Comparison of ENCODE assay signal across 14 cellular contexts in the genomic region with DNA sequence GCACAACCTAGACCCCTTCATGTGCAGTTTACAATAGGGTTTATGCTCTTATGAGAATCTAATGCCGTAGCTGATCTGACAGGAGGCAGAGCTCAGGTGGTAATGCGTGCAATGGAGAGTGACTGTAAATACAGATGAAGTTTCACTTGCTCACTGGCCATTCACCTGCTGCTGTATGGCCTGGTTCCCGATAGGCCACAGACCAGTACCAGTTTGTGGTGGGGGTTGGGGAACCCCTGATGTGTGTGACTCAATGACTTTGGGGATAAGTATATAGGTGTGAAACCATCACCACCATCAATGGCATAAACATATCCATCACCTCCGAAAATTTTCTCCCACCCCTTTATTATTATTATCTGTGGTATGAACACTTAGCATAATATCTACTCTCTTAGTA. TPM values are rescaled to one million over a fixed set of nuclear protein-coding genes. Genes with fewer than 3 reads are reported as not detected.
DNase-seq lines count a peak whose midpoint lies in the region; ATAC-seq lines count a peak whose summit lies in the region.
"Had no signal": no experiment of that assay in that cellular context is flagged by ENCODE, and none has a peak within 500 bp of the region (broad histone marks: within the 10 kb centered on the region; RNA-seq: fewer than 3 reads in every experiment).

No MANE protein-coding gene starts in this region.

- ATAC-seq in HG03460 (IDR thresholded peaks at IDR 0.05; ENCODE audit: unreplicated experiment), result no peak
- ATAC-seq: CD8-positive, alpha-beta T cell; GM23338; HCT116 had no signal

- H3K4me3 Mint-ChIP-seq in activated CD4-positive, alpha-beta T cell treated with anti-CD3 and anti-CD28 coated beads, Interleukin-2, amount 10 ng/mL, durations not matched to agents 7 days and 5 days, result no peak overlapping the region
- H3K4me3 Mint-ChIP-seq: CD4-positive, CD25-positive, alpha-beta regulatory T cell; CD8-positive, alpha-beta T cell; GM23338; H9 had no signal

- DNase-seq in DMS53 (lab: John Stamatoyannopoulos, UW) (peak; percentile 35), DMS53 treated with DMSO at 0.1 percent for 48 hours (lab: John Stamatoyannopoulos, UW; ENCODE audit: unreplicated experiment) (no peak), COLO668 (lab: John Stamatoyannopoulos, UW; ENCODE audit: unreplicated experiment) (peak; percentile 10), NCI-H69 (lab: John Stamatoyannopoulos, UW) (peak; percentile 16)
- no peak for DNase-seq in activated CD4-positive, alpha-beta T cell treated with anti-CD3 and anti-CD28 coated beads, Interleukin-2, amount 10 ng/mL, durations not matched to agents 7 days and 5 days
- DNase-seq: CD4-positive, CD25-positive, alpha-beta regulatory T cell; CD8-positive, alpha-beta T cell; DMS 273 treated with DMSO at 0.1 percent for 48 hours; DND-41; H9 had no signal

- no peaks in the 10 kb centered on the region for H3K36me3 Mint-ChIP-seq in activated CD4-positive, alpha-beta T cell treated with anti-CD3 and anti-CD28 coated beads, Interleukin-2, amount 10 ng/mL, durations not matched to agents 7 days and 5 days (ENCODE audit: low read depth)
- H3K36me3 Mint-ChIP-seq: CD4-positive, CD25-positive, alpha-beta regulatory T cell; CD8-positive, alpha-beta T cell had no signal

- POLR2A ChIA-PET in activated CD4-positive, alpha-beta T cell treated with anti-CD3 and anti-CD28 coated beads, Interleukin-2, amount 10 ng/mL, durations not matched to agents 7 days and 5 days (lab: Charles Lee), result no interaction called here

- no peak overlapping the region for H3K27ac Mint-ChIP-seq in activated CD4-positive, alpha-beta T cell treated with anti-CD3 and anti-CD28 coated beads, Interleukin-2, amount 10 ng/mL, durations not matched to agents 7 days and 5 days
- H3K27ac Mint-ChIP-seq: B cell; CD4-positive, CD25-positive, alpha-beta regulatory T cell; CD8-positive, alpha-beta T cell; GM23338; H9 had no signal

- CTCF ChIA-PET in activated CD4-positive, alpha-beta T cell treated with anti-CD3 and anti-CD28 coated beads, Interleukin-2, amount 10 ng/mL, durations not matched to agents 7 days and 5 days (lab: Charles Lee), result no interaction called here

- H3K9me3 Mint-ChIP-seq in activated CD4-positive, alpha-beta T cell treated with anti-CD3 and anti-CD28 coated beads, Interleukin-2, amount 10 ng/mL, durations not matched to agents 7 days and 5 days, result no peaks in the 10 kb centered on the region
- H3K9me3 Mint-ChIP-seq: CD8-positive, alpha-beta T cell had no signal

- H3K4me1 Mint-ChIP-seq in activated CD4-positive, alpha-beta T cell treated with anti-CD3 and anti-CD28 coated beads, Interleukin-2, amount 10 ng/mL, durations not matched to agents 7 days and 5 days, result peaks cover 19% of the 10 kb centered on the region
- H3K4me1 Mint-ChIP-seq: CD4-positive, CD25-positive, alpha-beta regulatory T cell; GM23338 had no signal

- peaks cover 51% of the 10 kb centered on the region for H3K27me3 Mint-ChIP-seq in activated CD4-positive, alpha-beta T cell treated with anti-CD3 and anti-CD28 coated beads, Interleukin-2, amount 10 ng/mL, durations not matched to agents 7 days and 5 days

RNA-seq across cellular contexts. Expression of a gene that starts 42.1 kb away (rescaled TPM):
- total RNA-seq in activated CD4-positive, alpha-beta T cell treated with anti-CD3 and anti-CD28 coated beads, Interleukin-2, amount 10 ng/mL, durations not matched to agents 7 days and 5 days, result under 1 TPM in 1 of 2 experiments, not detected in 1; 0.06 TPM

Comparison
In these comparisons a context has a peak if more than half of its experiments do, and no peak if none do; other contexts are left out.
1. DNase-seq: peak in DMS53 (single experiment), COLO668 (single experiment) and NCI-H69 (single experiment); none in DMS53 treated with DMSO at 0.1 percent for 48 hours (single experiment) and activated CD4-positive, alpha-beta T cell treated with anti-CD3 and anti-CD28 coated beads, Interleukin-2, amount 10 ng/mL, durations not matched to agents 7 days and 5 days (single experiment).